ENCODE assay signal across 8 cellular contexts in genomic region chr11:12673924-12674570, GRCh38. TPM values are rescaled to one million over a fixed set of nuclear protein-coding genes. Genes with fewer than 3 reads are reported as not detected.
A peak's percentile ranks its signal among the peaks of the same experiment; 100 is the strongest.
DNase-seq lines count a peak whose midpoint lies in the region; ATAC-seq, FAIRE-seq and TF ChIP-seq lines count a peak whose summit lies in the region.

Gene TEAD1 (plus strand): TSS chr11:12674421.

- H3K4me1 ChIP-seq in skeletal muscle satellite cell (ENCODE audit: control insufficient read depth, insufficient read depth, low read length): peaks cover 34% of the 10 kb centered on the region

- peak within 1 kb of the TSS; percentile 88 for H3K4me2 ChIP-seq in skeletal muscle satellite cell (ENCODE audit: low read length)

- no peak for FAIRE-seq in bronchial epithelial cell (lab: Jason Lieb, UNC)

- H3K36me3 ChIP-seq in bronchial epithelial cell (ENCODE audit: control insufficient read depth, insufficient read depth, low read length): no peaks in the 10 kb centered on the region
- peaks cover 13% of the 10 kb centered on the region for H3K36me3 ChIP-seq in skeletal muscle satellite cell (ENCODE audit: insufficient read depth, low read length)

- H3K9ac ChIP-seq in skeletal muscle satellite cell (ENCODE audit: low read depth, low read length): peak within 1 kb of the TSS; percentile 98

- H3K36me3 Mint-ChIP-seq in activated B cell treated with CpG ODN at 0.5 μM for 24 hours (ENCODE audit: low read depth): no peaks in the 10 kb centered on the region

- peaks cover 2% of the 10 kb centered on the region for H3K9me3 Mint-ChIP-seq in activated B cell treated with CpG ODN at 0.5 μM for 24 hours

- ATAC-seq in HG02885 (IDR thresholded peaks at IDR 0.05; ENCODE audit: poor library complexity, unreplicated experiment) (peak; percentile 87), activated B cell treated with CpG ODN at 0.5 μM for 24 hours (ENCODE audit: low read depth) (peak; percentile 83)

- TF ChIP-seq CTCF in GM13977 (IDR thresholded peaks at IDR 0.05; ENCODE audit: extremely low read depth, insufficient read depth, missing control alignments) (no peak), activated B cell treated with CpG ODN at 0.5 μM for 24 hours (IDR thresholded peaks at IDR 0.05) (no peak), bronchial epithelial cell (IDR thresholded peaks at IDR 0.05; ENCODE audit: insufficient read depth, low read length, severe bottlenecking) (no peak)

- H3K27me3 ChIP-seq in bronchial epithelial cell (ENCODE audit: control insufficient read depth, insufficient read depth, low read length) (no peaks in the 10 kb centered on the region), skeletal muscle satellite cell (ENCODE audit: control insufficient read depth, insufficient read depth, low read length) (no peaks in the 10 kb centered on the region)

- peak; percentile 93 for DNase-seq in GM13977 (ENCODE audit: low spot score)
- DNase-seq in NCI-H2081 treated with DMSO at 0.1 percent for 48 hours (lab: John Stamatoyannopoulos, UW): peak; percentile 40
- DNase-seq in activated B cell treated with CpG ODN at 0.5 μM for 24 hours: peak; percentile 65
- DNase-seq in bronchial epithelial cell (ENCODE audit: low read depth): peak; percentile 76
- peak; percentile 96 for DNase-seq in iPS-NIHi11 (ENCODE audit: low spot score)
- DNase-seq in GF-D8 (lab: John Stamatoyannopoulos, UW): no peak

- CTCF ChIA-PET in activated B cell treated with CpG ODN at 0.5 μM for 24 hours (lab: Charles Lee): no interaction called here

- peaks cover 62% of the 10 kb centered on the region for H3K27me3 Mint-ChIP-seq in activated B cell treated with CpG ODN at 0.5 μM for 24 hours

- H3K4me3 ChIP-seq in bronchial epithelial cell (ENCODE audit: low read depth, low read length) (peak within 1 kb of the TSS; percentile 62), skeletal muscle satellite cell (ENCODE audit: low read length) (peak within 1 kb of the TSS; percentile 92)

- in situ Hi-C loops in GM13977 (cut with MboI; ENCODE audit: low pct_unique_long_range_greater_than_20kb, low sequenced_read_pairs, unreplicated experiment): no loop called here

- POLR2A ChIA-PET in activated B cell treated with CpG ODN at 0.5 μM for 24 hours (lab: Charles Lee): no interaction called here

- H3K4me1 Mint-ChIP-seq in activated B cell treated with CpG ODN at 0.5 μM for 24 hours: peaks cover 15% of the 10 kb centered on the region

- no peak within 1 kb of the TSS for H3K27ac Mint-ChIP-seq in activated B cell treated with CpG ODN at 0.5 μM for 24 hours

- no peaks in the 10 kb centered on the region for H3K9me3 ChIP-seq in skeletal muscle satellite cell (replicated peaks; ENCODE audit: low read length)

- H3K4me3 Mint-ChIP-seq in activated B cell treated with CpG ODN at 0.5 μM for 24 hours: peak within 1 kb of the TSS; percentile 75

- intact Hi-C loops in activated B cell treated with CpG ODN at 0.5 μM for 24 hours (cut with micrococcal nuclease): loop anchor here (5.0 kb wide), 1 partner anchor 603 kb away; the partner anchor contains the start of gene BMAL1

RNA-seq across cellular contexts. Expression of gene TEAD1, which starts in this region (rescaled TPM):
- total RNA-seq in activated B cell treated with CpG ODN at 0.5 μM for 24 hours (0.07 and 0.12 TPM in 2 replicates), bronchial epithelial cell (17.6 and 18.7 TPM in 2 replicates)
- 67.2 and 70.3 TPM in 2 replicates for total RNA-seq in skeletal muscle satellite cell (2012; rRNA removed)

Comparison
In these comparisons a context has a peak if more than half of its experiments do, and no peak if none do; other contexts are left out.
1. RNA of gene TEAD1 (total RNA-seq): 17.6 to 18.7 TPM in bronchial epithelial cell; 0.07 to 0.12 TPM in activated B cell treated with CpG ODN at 0.5 μM for 24 hours; every median in the first group is over 10 times any median in the second.
2. Peak in DNase-seq and ATAC-seq in activated B cell treated with CpG ODN at 0.5 μM for 24 hours; RNA of the gene not detected or under 1 TPM.